9 cellular contexts compared by ENCODE assay signal in genomic region chr5:77560677-77561263, GRCh38.
A peak's percentile ranks its signal among the peaks of the same experiment; 100 is the strongest.
DNase-seq lines count a peak whose midpoint lies in the region; ATAC-seq, FAIRE-seq and TF ChIP-seq lines count a peak whose summit lies in the region.
"Had no signal": no experiment of that assay in that cellular context is flagged by ENCODE, and none has a peak within 500 bp of the region (broad histone marks: within the 10 kb centered on the region; RNA-seq: fewer than 3 reads in every experiment).

No MANE protein-coding gene starts in this region.

- no peak overlapping the region for H3K4me2 ChIP-seq in A549

- TF ChIP-seq POLR2A in A549 (IDR thresholded peaks at IDR 0.05; ENCODE audit: low read length): no peak
- TF ChIP-seq POLR2A in body of pancreas (IDR thresholded peaks at IDR 0.05): no peak
- TF ChIP-seq POLR2A in right lobe of liver (IDR thresholded peaks at IDR 0.05): no peak

- peak; percentile 84 for TF ChIP-seq CTCF in A549 (IDR thresholded peaks at IDR 0.05)
- peak; percentile 46 for TF ChIP-seq CTCF in GM12873 (IDR thresholded peaks at IDR 0.05; ENCODE audit: insufficient read depth, low read depth, low read length, missing control alignments)
- TF ChIP-seq CTCF in body of pancreas (IDR thresholded peaks at IDR 0.05): peak; percentile 23 to 57 (median 50)
- peak; percentile 51 to 68 (median 58) for TF ChIP-seq CTCF in right lobe of liver (IDR thresholded peaks at IDR 0.05)

- no peaks in the 10 kb centered on the region for H3K4me1 ChIP-seq in A549
- H3K4me1 ChIP-seq in body of pancreas: no peaks in the 10 kb centered on the region
- no peaks in the 10 kb centered on the region for H3K4me1 ChIP-seq in right lobe of liver

- TF ChIP-seq EP300 in A549 (IDR thresholded peaks at IDR 0.05): no peak

- no peak overlapping the region for H3K27ac ChIP-seq in A549
- H3K27ac ChIP-seq in body of pancreas: no peak overlapping the region
- H3K27ac ChIP-seq in right lobe of liver: no peak overlapping the region

- no peaks in the 10 kb centered on the region for H3K36me3 Mint-ChIP-seq in activated naive CD4-positive, alpha-beta T cell treated with anti-CD3 and anti-CD28 coated beads for 36 hours (ENCODE audit: low read depth)

- FAIRE-seq in A549 (lab: Jason Lieb, UNC): no peak

- ATAC-seq in A549 (peak; percentile 59 to 66; a peak in 4 of 6 replicates), body of pancreas (no peak), right lobe of liver (peak; percentile 63 to 71 (median 68)), GM21717 (IDR thresholded peaks at IDR 0.05; ENCODE audit: unreplicated experiment) (no peak)

- H3K4me1 Mint-ChIP-seq in activated naive CD4-positive, alpha-beta T cell treated with anti-CD3 and anti-CD28 coated beads for 36 hours (ENCODE audit: low read depth): no peaks in the 10 kb centered on the region

- H3K27me3 ChIP-seq in body of pancreas (no peaks in the 10 kb centered on the region), right lobe of liver (no peaks in the 10 kb centered on the region)

- POLR2A ChIA-PET in A549 (lab: Yijun Ruan, JAX): interaction anchor here (0.6 kb wide), 1 partner anchor 320 kb away, joined by 3 read pairs; no protein-coding TSS in a partner anchor

- H3K27ac Mint-ChIP-seq in activated naive CD4-positive, alpha-beta T cell treated with anti-CD3 and anti-CD28 coated beads for 36 hours: no peak overlapping the region
- H3K27ac Mint-ChIP-seq: dendritic cell treated with granulocyte-macrophage colony-stimulating factor and Interleukin-4, amounts not matched to agents 40 ng/mL and 50 ng/mL, for 4 days had no signal

- H3K4me3 ChIP-seq in A549: no peak overlapping the region
- no peak overlapping the region for H3K4me3 ChIP-seq in body of pancreas
- no peak overlapping the region for H3K4me3 ChIP-seq in right lobe of liver

- CTCF ChIA-PET in A549 (lab: Yijun Ruan, JAX): interaction anchor here (0.6 to 2.3 kb wide), 33 partner anchors 9 to 1402 kb away, joined by 3 to 11 read pairs (median 3); no protein-coding TSS in a partner anchor
- CTCF ChIA-PET in activated naive CD4-positive, alpha-beta T cell treated with anti-CD3 and anti-CD28 coated beads for 36 hours (lab: Charles Lee): interaction anchor here (0.7 to 1.1 kb wide), 3 partner anchors 34 to 740 kb away, joined by 3 read pairs; no protein-coding TSS in a partner anchor

- H3K9me3 Mint-ChIP-seq in activated naive CD4-positive, alpha-beta T cell treated with anti-CD3 and anti-CD28 coated beads for 36 hours: no peaks in the 10 kb centered on the region
- H3K9me3 Mint-ChIP-seq: dendritic cell treated with granulocyte-macrophage colony-stimulating factor and Interleukin-4, amounts not matched to agents 40 ng/mL and 50 ng/mL, for 4 days had no signal

- no peak overlapping the region for H3K4me3 Mint-ChIP-seq in activated naive CD4-positive, alpha-beta T cell treated with anti-CD3 and anti-CD28 coated beads for 36 hours
- H3K4me3 Mint-ChIP-seq: dendritic cell treated with granulocyte-macrophage colony-stimulating factor and Interleukin-4, amounts not matched to agents 40 ng/mL and 50 ng/mL, for 4 days had no signal

- no peaks in the 10 kb centered on the region for H3K27me3 Mint-ChIP-seq in activated naive CD4-positive, alpha-beta T cell treated with anti-CD3 and anti-CD28 coated beads for 36 hours (ENCODE audit: low read depth)
- H3K27me3 Mint-ChIP-seq: dendritic cell treated with granulocyte-macrophage colony-stimulating factor and Interleukin-4, amounts not matched to agents 40 ng/mL and 50 ng/mL, for 4 days had no signal

- intact Hi-C loops in body of pancreas (cut with DNase I): no loop called here
- intact Hi-C loops in right lobe of liver (cut with DNase I): no loop called here
- intact Hi-C loops in activated naive CD4-positive, alpha-beta T cell treated with anti-CD3 and anti-CD28 coated beads for 36 hours (cut with micrococcal nuclease): loop anchor here (1.0 to 5.0 kb wide), 3 partner anchors 287 to 740 kb away; no protein-coding TSS in a partner anchor

- 0% methylated on average over 1 of the region's 1 CpG for WGBS in A549 (ENCODE audit: missing lambda C conversion rate)
- 0% methylated on average over 1 of the region's 1 CpG for WGBS in body of pancreas, 2 donors
- 14% methylated on average over 1 of the region's 1 CpG for WGBS in right lobe of liver (ENCODE audit: insufficient coverage, low coverage, low lambda C conversion rate, missing lambda C conversion rate)

- H3K9me3 ChIP-seq in A549 (no peaks in the 10 kb centered on the region), body of pancreas (no peaks in the 10 kb centered on the region), right lobe of liver (no peaks in the 10 kb centered on the region)

- TF ChIP-seq RAD21 in A549 (conservative IDR thresholded peaks at IDR 0.05 in 1 of 2, IDR thresholded peaks at IDR 0.05 in 1 of 2): peak; percentile 83 to 84

- DNase-seq in A549 (ENCODE audit: low read depth in 1 of 2, low spot score in 1 of 2) (peak; percentile 13 to 60), NCI-H2227 treated with DMSO at 0.1 percent for 48 hours (lab: John Stamatoyannopoulos, UW) (peak; percentile 3), body of pancreas (no peak), right lobe of liver (no peak), COLO668 (lab: John Stamatoyannopoulos, UW; ENCODE audit: unreplicated experiment) (no peak)
- no peak for DNase-seq in activated naive CD4-positive, alpha-beta T cell treated with anti-CD3 and anti-CD28 coated beads for 36 hours

- no peaks in the 10 kb centered on the region for H3K36me3 ChIP-seq in body of pancreas (replicated peaks in 1 of 2; ENCODE audit: insufficient read depth in 1 of 2, low read depth in 2 of 2)
- H3K36me3 ChIP-seq in right lobe of liver: no peaks in the 10 kb centered on the region

TF ChIP-seq in A549, 52 proteins besides CTCF, POLR2A, EP300 and RAD21:
- TF ChIP-seq SMC3 (IDR thresholded peaks at IDR 0.05) (peak; percentile 75), EHF (CRISPR knock-in tag; IDR thresholded peaks at IDR 0.05) (no peak)

Comparison
In these comparisons a context has a peak if more than half of its experiments do, and no peak if none do; other contexts are left out.
1. ATAC-seq: peak in A549 (2 of 2) and right lobe of liver (4 of 4); none in body of pancreas (single experiment) and GM21717 (single experiment).
2. DNase-seq: peak in A549 (2 of 2) and NCI-H2227 treated with DMSO at 0.1 percent for 48 hours (single experiment); none in body of pancreas (0 of 4), right lobe of liver (0 of 3), activated naive CD4-positive, alpha-beta T cell treated with anti-CD3 and anti-CD28 coated beads for 36 hours (single experiment) and COLO668 (single experiment).
3. Peak in every context shown above with its lines, with median percentiles within 50 percentile points of each other: CTCF ChIP-seq.